14 cellular contexts compared by ENCODE assay signal in the genomic region with DNA sequence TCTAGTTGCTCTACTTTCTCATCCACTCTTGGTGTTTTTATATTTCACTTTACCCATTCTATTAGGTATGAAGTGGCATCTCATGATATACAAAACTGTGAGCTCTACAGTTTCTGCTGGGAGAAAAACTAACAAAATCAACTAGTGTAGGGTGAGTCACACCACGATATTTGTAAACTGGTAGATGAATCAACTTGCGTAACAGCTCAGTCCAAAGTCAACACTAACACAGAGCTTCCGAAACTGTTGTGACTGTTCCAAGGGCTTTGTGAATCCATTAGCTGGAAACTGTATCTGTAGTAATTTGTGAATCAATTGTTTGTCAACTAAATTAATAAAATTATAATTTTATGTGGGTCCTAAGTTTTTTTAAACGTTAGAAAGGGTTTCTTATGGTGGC.
DNase-seq lines count a peak whose midpoint lies in the region; ATAC-seq and TF ChIP-seq lines count a peak whose summit lies in the region.
"Had no signal": no experiment of that assay in that cellular context is flagged by ENCODE, and none has a peak within 500 bp of the region (broad histone marks: within the 10 kb centered on the region; RNA-seq: fewer than 3 reads in every experiment).

No MANE protein-coding gene starts in this region.

- H2AFZ ChIP-seq in IMR-90 (replicated peaks; ENCODE audit: low read length, poor library complexity) (no peak overlapping the region), mammary epithelial cell (ENCODE audit: low read depth, low read length) (no peak overlapping the region)

- H3K4ac ChIP-seq in IMR-90 (ENCODE audit: low read depth, low read length): no peak overlapping the region

- TF ChIP-seq CTCF in AG09319 (IDR thresholded peaks at IDR 0.05; ENCODE audit: low read depth, low read length): no peak
- TF ChIP-seq CTCF in IMR-90 (conservative IDR thresholded peaks at IDR 0.05; ENCODE audit: low read depth, low read length): no peak
- TF ChIP-seq CTCF in mammary epithelial cell (conservative IDR thresholded peaks at IDR 0.05 in 1 of 2, IDR thresholded peaks at IDR 0.05 in 1 of 2; ENCODE audit: extremely low read depth in 1 of 2, insufficient read depth in 1 of 2, low read depth in 1 of 2, low read length in 2 of 2): no peak
- TF ChIP-seq CTCF in sigmoid colon (IDR thresholded peaks at IDR 0.05): no peak

- H3K27me3 ChIP-seq in IMR-90 (ENCODE audit: control insufficient read depth, insufficient read depth, low read length): peaks cover 12% of the 10 kb centered on the region
- H3K27me3 ChIP-seq in mammary epithelial cell (ENCODE audit: insufficient read depth, low read length): no peaks in the 10 kb centered on the region
- no peaks in the 10 kb centered on the region for H3K27me3 ChIP-seq in sigmoid colon
- H3K27me3 ChIP-seq: BLaER1 treated with 17β-estradiol and CSF1 and Interleukin-3, amounts not matched to agents 10 nM and 100 nM; Peyer's patch had no signal

- BruUV-seq in IMR-90 (replicated peaks; lab: Mats Ljungman, UMichigan) (no TSS peak), mammary epithelial cell (replicated peaks; lab: Mats Ljungman, UMichigan) (no TSS peak)

- no peak overlapping the region for H3K56ac ChIP-seq in IMR-90 (ENCODE audit: extremely low read depth, insufficient read depth, low read length)

- H3K9ac ChIP-seq in IMR-90 (ENCODE audit: low read depth, low read length) (no peak overlapping the region), mammary epithelial cell (ENCODE audit: insufficient read depth, low read length) (no peak overlapping the region)
- H3K9ac ChIP-seq: BLaER1 treated with 17β-estradiol and CSF1 and Interleukin-3, amounts not matched to agents 10 nM and 100 nM had no signal

- WGBS in IMR-90 (ENCODE audit: extremely low coverage in 2 of 2, insufficient read length in 1 of 2), 2 experiments: no CpG with 5 or more reads among the region's 4 CpGs
- WGBS in mammary epithelial cell (ENCODE audit: low coverage, missing lambda C conversion rate): 55% methylated on average over 4 of the region's 4 CpGs
- WGBS in sigmoid colon, 2 donors: 12 to 59% methylated on average over 4 of the region's 4 CpGs

- intact Hi-C loops in IMR-90 (cut with micrococcal nuclease): loop anchor here (1.0 to 2.0 kb wide), 2 partner anchors 151 to 517 kb away; partner anchors contain the start of genes EIF4E and RAP1GDS1
- intact Hi-C loops in mammary epithelial cell (cut with micrococcal nuclease): no loop called here
- intact Hi-C loops in left colon (cut with DNase I, micrococcal nuclease): no loop called here
- intact Hi-C loops in sigmoid colon (cut with DNase I): no loop called here

- H3K79me1 ChIP-seq in IMR-90 (ENCODE audit: low read depth in 1 of 2, low read length in 2 of 2): no peaks in the 10 kb centered on the region

- H4K20me1 ChIP-seq in IMR-90 (ENCODE audit: insufficient read depth, low read length) (no peaks in the 10 kb centered on the region), mammary epithelial cell (ENCODE audit: insufficient read depth, low read length) (no peaks in the 10 kb centered on the region)
- H4K20me1 ChIP-seq: BLaER1 treated with 17β-estradiol and CSF1 and Interleukin-3, amounts not matched to agents 10 nM and 100 nM had no signal

- H3K36me3 ChIP-seq in IMR-90 (ENCODE audit: control insufficient read depth, insufficient read depth, low read length): no peaks in the 10 kb centered on the region
- H3K36me3 ChIP-seq in mammary epithelial cell (ENCODE audit: insufficient read depth, low read length): no peaks in the 10 kb centered on the region
- H3K36me3 ChIP-seq in sigmoid colon: no peaks in the 10 kb centered on the region
- H3K36me3 ChIP-seq: BLaER1 treated with 17β-estradiol and CSF1 and Interleukin-3, amounts not matched to agents 10 nM and 100 nM; Peyer's patch had no signal

- H3K27ac ChIP-seq in IMR-90 (ENCODE audit: insufficient read depth, low read length) (no peak overlapping the region), mammary epithelial cell (ENCODE audit: insufficient read depth, low read depth, low read length) (no peak overlapping the region), sigmoid colon (no peak overlapping the region)
- H3K27ac ChIP-seq: BLaER1 treated with 17β-estradiol and CSF1 and Interleukin-3, amounts not matched to agents 10 nM and 100 nM; Peyer's patch had no signal

- H3K18ac ChIP-seq in IMR-90 (ENCODE audit: low read depth, low read length): no peak overlapping the region

- H2BK120ac ChIP-seq in IMR-90 (ENCODE audit: low read depth, low read length): no peak overlapping the region

- dilution Hi-C loops in IMR-90 (cut with HindIII; ENCODE audit: low sequenced_read_pairs, unreplicated experiment) (no loop called here), mammary epithelial cell (cut with HindIII; ENCODE audit: low sequenced_read_pairs) (no loop called here)

- H2BK20ac ChIP-seq in IMR-90 (ENCODE audit: low read depth, low read length): no peak overlapping the region

- H3K4me1 ChIP-seq in IMR-90 (ENCODE audit: control insufficient read depth, insufficient read depth, low read length) (peaks cover 17% of the 10 kb centered on the region), mammary epithelial cell (ENCODE audit: insufficient read depth, low read length) (no peaks in the 10 kb centered on the region), sigmoid colon (no peaks in the 10 kb centered on the region)

- in situ Hi-C loops in IMR-90 (cut with MboI; ENCODE audit: low sequenced_read_pairs) (no loop called here), mammary epithelial cell (cut with MboI; ENCODE audit: low sequenced_read_pairs in 2 of 2) (no loop called here)

- H3K4me2 ChIP-seq in IMR-90 (ENCODE audit: low read depth, low read length) (0 out of 2 replicates have a peak overlapping the region, but pooled peaks have one; percentile 57), mammary epithelial cell (ENCODE audit: insufficient read depth, low read depth, low read length) (no peak overlapping the region)
- H3K4me2 ChIP-seq: BLaER1 treated with 17β-estradiol and CSF1 and Interleukin-3, amounts not matched to agents 10 nM and 100 nM had no signal

- no peak overlapping the region for H2AK9ac ChIP-seq in IMR-90 (replicated peaks; ENCODE audit: low read depth, low read length, poor library complexity)

- no peak overlapping the region for H4K5ac ChIP-seq in IMR-90 (ENCODE audit: low read depth, low read length)

- CTCF ChIA-PET in IMR-90 (lab: Yijun Ruan, JAX) (interaction anchor here (0.6 kb wide), 2 partner anchors 23 to 36 kb away, joined by 3 to 4 read pairs; no protein-coding TSS in a partner anchor), mammary epithelial cell (lab: Charles Lee; ENCODE audit: low non-redundant PET) (no interaction called here)

- no peaks in the 10 kb centered on the region for H3K9me1 ChIP-seq in IMR-90 (ENCODE audit: insufficient read depth, low read length)

- no peak overlapping the region for H3K23ac ChIP-seq in IMR-90 (ENCODE audit: low read depth, low read length)

- POLR2A ChIA-PET in IMR-90 (lab: Charles Lee; ENCODE audit: unreplicated experiment): interaction anchor here (0.6 kb wide), 1 partner anchor 90 kb away, joined by 3 read pairs; no protein-coding TSS in a partner anchor

- no peaks in the 10 kb centered on the region for H3K9me3 ChIP-seq in IMR-90 (ENCODE audit: control insufficient read depth, insufficient read depth, low read length)
- H3K9me3 ChIP-seq in mammary epithelial cell (replicated peaks; ENCODE audit: insufficient read depth, low read length): no peaks in the 10 kb centered on the region
- no peaks in the 10 kb centered on the region for H3K9me3 ChIP-seq in sigmoid colon
- H3K9me3 ChIP-seq: Peyer's patch had no signal

- no peak overlapping the region for H3K14ac ChIP-seq in IMR-90 (replicated peaks; ENCODE audit: low read depth, low read length)

- no peak overlapping the region for H2BK5ac ChIP-seq in IMR-90 (ENCODE audit: low read depth, low read length, poor library complexity, severe bottlenecking)

- DNase-seq in AG09319 (ENCODE audit: extremely low read depth, low read depth) (peak; percentile 15), IMR-90 (peak; percentile 91), mammary epithelial cell (peak; percentile 89), left colon (no peak), NCI-H146 (lab: John Stamatoyannopoulos, UW) (no peak), sigmoid colon (no peak)
- DNase-seq: activated T-cell treated with anti-CD3 and anti-CD28 coated beads, Interleukin-2, amount 50 U/mL, for 24 hours; central memory CD4-positive, alpha-beta T cell; hippocampal formation; NCI-H2081 had no signal

- TF ChIP-seq EP300 in sigmoid colon (IDR thresholded peaks at IDR 0.05): no peak

- TF ChIP-seq RAD21 in IMR-90 (IDR thresholded peaks at IDR 0.05; ENCODE audit: low read length): no peak

- H3K4me3 ChIP-seq in IMR-90 (ENCODE audit: insufficient read depth, low read depth, low read length) (no peak overlapping the region), mammary epithelial cell (replicated peaks in 1 of 3; ENCODE audit: insufficient read depth in 1 of 3, low read depth in 2 of 3, low read length in 3 of 3) (no peak overlapping the region), sigmoid colon (no peak overlapping the region)
- H3K4me3 ChIP-seq: BLaER1 treated with 17β-estradiol and CSF1 and Interleukin-3, amounts not matched to agents 10 nM and 100 nM; Peyer's patch had no signal

- no peaks in the 10 kb centered on the region for H3K79me2 ChIP-seq in mammary epithelial cell (ENCODE audit: insufficient read depth, low read length)

- TF ChIP-seq POLR2A in IMR-90 (IDR thresholded peaks at IDR 0.05; ENCODE audit: low read depth, low read length): no peak
- no peak for TF ChIP-seq POLR2A in sigmoid colon (IDR thresholded peaks at IDR 0.05)

- H2AK5ac ChIP-seq in IMR-90 (ENCODE audit: low read depth, low read length): no peak overlapping the region

- H2BK15ac ChIP-seq in IMR-90 (ENCODE audit: low read depth, low read length): no peak overlapping the region

- no peak overlapping the region for H4K91ac ChIP-seq in IMR-90 (ENCODE audit: insufficient read depth, low read depth, low read length)

- no peak overlapping the region for H4K8ac ChIP-seq in IMR-90 (ENCODE audit: low read depth in 2 of 2, low read length in 2 of 2)

- ATAC-seq in IMR-90 (ENCODE audit: low read depth): peak; percentile 71
- ATAC-seq in left colon: peak; percentile 99
- ATAC-seq in GM21360 (IDR thresholded peaks at IDR 0.05; ENCODE audit: unreplicated experiment): no peak
- ATAC-seq in HG03457 (IDR thresholded peaks at IDR 0.05; ENCODE audit: unreplicated experiment): no peak

TF ChIP-seq in IMR-90, 13 proteins besides CTCF, POLR2A, EP300 and RAD21 (continues in another document):
- TF ChIP-seq RFX5 (IDR thresholded peaks at IDR 0.05; ENCODE audit: low read depth, low read length): no peak
- no peak for TF ChIP-seq SMC3 (IDR thresholded peaks at IDR 0.05; ENCODE audit: low read depth, low read length)
- no peak for TF ChIP-seq ELK1 (IDR thresholded peaks at IDR 0.05; ENCODE audit: borderline replicate concordance, low read depth, low read length)

Comparison
In these comparisons a context has a peak if more than half of its experiments do, and no peak if none do; other contexts are left out.
1. DNase-seq: peak in AG09319 (single experiment), IMR-90 (single experiment) and mammary epithelial cell (single experiment); none in left colon (0 of 2), NCI-H146 (single experiment) and sigmoid colon (single experiment).
2. ATAC-seq: peak in IMR-90 (single experiment) and left colon (single experiment); none in GM21360 (single experiment) and HG03457 (single experiment).